Comparison of ENCODE assay signal across 8 cellular contexts in the genomic region with DNA sequence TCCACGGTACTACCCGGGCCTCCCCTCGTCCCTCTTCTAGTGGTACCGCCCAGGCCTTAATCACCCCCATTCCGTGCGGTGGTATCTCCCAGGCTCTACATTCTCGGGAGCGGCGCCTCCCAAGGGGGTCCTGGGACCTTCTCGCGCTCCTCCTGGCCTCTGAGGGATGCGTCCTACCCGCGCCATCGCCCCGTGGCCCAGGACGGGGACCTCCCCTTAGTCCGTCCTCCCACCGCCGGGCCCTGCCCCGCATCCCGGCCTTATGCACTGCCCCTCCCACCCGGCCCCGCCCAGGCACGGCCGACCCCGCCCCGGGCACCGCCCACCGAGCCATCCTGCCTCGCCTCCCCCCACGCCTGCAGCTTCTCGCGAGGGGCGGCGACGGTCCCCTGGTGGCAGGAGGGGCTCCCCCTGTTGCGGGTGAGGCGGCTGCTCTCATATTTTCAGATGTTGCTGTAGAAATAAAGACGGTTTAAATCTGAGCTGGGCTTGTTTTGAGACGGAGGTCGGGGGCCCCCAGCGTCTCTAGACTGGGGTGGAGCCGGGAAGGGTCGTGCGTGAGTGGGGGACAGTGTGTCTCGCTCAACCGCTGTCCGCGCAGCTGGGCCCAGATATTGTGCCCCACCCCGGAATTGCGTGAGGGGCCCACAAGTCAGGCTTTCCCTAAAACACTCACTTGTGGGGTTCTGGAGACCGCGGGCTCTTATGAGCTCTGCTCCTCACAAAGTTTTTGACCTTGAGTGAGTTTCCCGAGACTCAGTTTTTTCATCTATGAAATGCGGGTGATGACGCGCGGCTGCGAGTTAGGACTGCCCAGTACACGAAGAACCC. TPM values are rescaled to one million over a fixed set of nuclear protein-coding genes. Genes with fewer than 3 reads are reported as not detected.
DNase-seq lines count a peak whose midpoint lies in the region; ATAC-seq and TF ChIP-seq lines count a peak whose summit lies in the region.

No MANE protein-coding gene starts in this region.

- peaks cover 24% of the 10 kb centered on the region for H3K36me3 Mint-ChIP-seq in activated naive CD4-positive, alpha-beta T cell treated with anti-CD3 and anti-CD28 coated beads for 36 hours (ENCODE audit: low read depth)

- H3K27me3 ChIP-seq in SJSA1 (replicated peaks) (no peaks in the 10 kb centered on the region), gastroesophageal sphincter (no peaks in the 10 kb centered on the region)

- ATAC-seq in GM21381 (IDR thresholded peaks at IDR 0.05; ENCODE audit: unreplicated experiment) = peak; percentile 34
- peak; percentile 86 for ATAC-seq in gastroesophageal sphincter

- CTCF ChIA-PET in activated naive CD4-positive, alpha-beta T cell treated with anti-CD3 and anti-CD28 coated beads for 36 hours (lab: Charles Lee) = interaction anchor here (1.2 kb wide), 1 partner anchor 45 kb away, joined by 3 read pairs; no protein-coding TSS in a partner anchor

- H3K36me3 ChIP-seq in SJSA1 = peaks cover 76% of the 10 kb centered on the region
- H3K36me3 ChIP-seq in gastroesophageal sphincter = peaks cover 0 to 56% of the 10 kb centered on the region in 2 donors

- DNase-seq in DMS114 treated with DMSO at 0.1 percent for 48 hours (lab: John Stamatoyannopoulos, UW; ENCODE audit: unreplicated experiment) = peak; percentile 73
- peak; percentile 100 for DNase-seq in HuH-7 (ENCODE audit: low spot score)
- peak; percentile 94 to 97 for DNase-seq in SJSA1 (ENCODE audit: low read depth in 1 of 2, low spot score in 2 of 2)
- peak; percentile 90 for DNase-seq in activated naive CD4-positive, alpha-beta T cell treated with anti-CD3 and anti-CD28 coated beads for 36 hours
- peak; percentile 30 for DNase-seq in non-pigmented ciliary epithelial cell (ENCODE audit: low read depth)
- DNase-seq in substantia nigra (lab: John Stamatoyannopoulos, UW) = peak; percentile 58 to 94 (median 86)

- H3K27me3 Mint-ChIP-seq in activated naive CD4-positive, alpha-beta T cell treated with anti-CD3 and anti-CD28 coated beads for 36 hours (ENCODE audit: low read depth) = no peaks in the 10 kb centered on the region

- H3K4me3 ChIP-seq in SJSA1 (peak overlapping the region; percentile 69), gastroesophageal sphincter (peak overlapping the region; percentile 72 to 89)

- peaks cover 26% of the 10 kb centered on the region for H3K4me1 Mint-ChIP-seq in activated naive CD4-positive, alpha-beta T cell treated with anti-CD3 and anti-CD28 coated beads for 36 hours (ENCODE audit: low read depth)

- peak; percentile 64 to 80 for TF ChIP-seq POLR2A in gastroesophageal sphincter (IDR thresholded peaks at IDR 0.05)

- H3K9me3 ChIP-seq in SJSA1 (replicated peaks) (no peaks in the 10 kb centered on the region), gastroesophageal sphincter (no peaks in the 10 kb centered on the region)

- peak overlapping the region; percentile 95 for H3K27ac Mint-ChIP-seq in activated naive CD4-positive, alpha-beta T cell treated with anti-CD3 and anti-CD28 coated beads for 36 hours

- 0% methylated on average over 9 to 11 of the region's 61 CpGs for WGBS in gastroesophageal sphincter (ENCODE audit: low coverage in 1 of 2), 2 donors

- H3K4me1 ChIP-seq in SJSA1 (replicated peaks) (peaks cover 21% of the 10 kb centered on the region), gastroesophageal sphincter (peaks cover 0 to 54% (median 22%) of the 10 kb centered on the region in 3 donors)

- intact Hi-C loops in activated naive CD4-positive, alpha-beta T cell treated with anti-CD3 and anti-CD28 coated beads for 36 hours (cut with micrococcal nuclease) = loop anchor here (1.0 to 5.0 kb wide), 11 partner anchors 11 to 695 kb away; partner anchors contain the start of genes BANF1, C11orf68, CCDC85B and CNIH2

- H3K27ac ChIP-seq in SJSA1 (peak overlapping the region; percentile 16), gastroesophageal sphincter (peak overlapping the region; percentile 91 to 100 (median 96)), substantia nigra (ENCODE audit: low read depth, low read length, poor library complexity, severe bottlenecking) (peak overlapping the region; percentile 92)

- peak overlapping the region; percentile 95 for H3K4me3 Mint-ChIP-seq in activated naive CD4-positive, alpha-beta T cell treated with anti-CD3 and anti-CD28 coated beads for 36 hours

- TF ChIP-seq CTCF in gastroesophageal sphincter (IDR thresholded peaks at IDR 0.05) = peak in 2 of 4 experiments; percentile 24 to 40

- TF ChIP-seq EP300 in gastroesophageal sphincter (IDR thresholded peaks at IDR 0.05) = no peak

- no peaks in the 10 kb centered on the region for H3K9me3 Mint-ChIP-seq in activated naive CD4-positive, alpha-beta T cell treated with anti-CD3 and anti-CD28 coated beads for 36 hours

RNA-seq across cellular contexts. Expression of gene RAB1B, which starts 0.8 kb away (rescaled TPM):
- 290 and 334 TPM in 2 replicates for total RNA-seq in SJSA1 (2014; rRNA removed; shearing (Covaris generic))
- total RNA-seq in activated naive CD4-positive, alpha-beta T cell treated with anti-CD3 and anti-CD28 coated beads for 36 hours = 100 to 1,000 TPM; 112 to 115 TPM
- 100 to 1,000 TPM in 3 of 4 donors, 10 to 100 TPM in 1; 99.3 to 162 (median 115) TPM for total RNA-seq in gastroesophageal sphincter

RNA-seq across cellular contexts. Expression of gene KLC2, which starts 10.1 kb away (rescaled TPM):
- total RNA-seq in SJSA1 (2014; rRNA removed; shearing (Covaris generic)) = 54.1 and 92.6 TPM in 2 replicates
- 10 to 100 TPM; 36.9 to 41.7 TPM for total RNA-seq in activated naive CD4-positive, alpha-beta T cell treated with anti-CD3 and anti-CD28 coated beads for 36 hours
- total RNA-seq in gastroesophageal sphincter = 10 to 100 TPM; 24.6 to 49.6 (median 34.2) TPM

RNA-seq across cellular contexts. Expression of gene CNIH2, which starts 10.4 kb away (rescaled TPM):
- 2.8 and 6.2 TPM in 2 replicates for total RNA-seq in SJSA1 (2014; rRNA removed; shearing (Covaris generic))
- total RNA-seq in activated naive CD4-positive, alpha-beta T cell treated with anti-CD3 and anti-CD28 coated beads for 36 hours = 1 to 10 TPM; 1.2 to 1.6 TPM
- 1 to 10 TPM in 1 of 4 donors, not detected in 3; 1.1 TPM for total RNA-seq in gastroesophageal sphincter

RNA-seq across cellular contexts. Expression of gene YIF1A, which starts 21.3 kb away (rescaled TPM):
- total RNA-seq in SJSA1 (2014; rRNA removed; shearing (Covaris generic)) = 162 and 245 TPM in 2 replicates
- 10 to 100 TPM; 45.9 to 49.7 TPM for total RNA-seq in activated naive CD4-positive, alpha-beta T cell treated with anti-CD3 and anti-CD28 coated beads for 36 hours
- 10 to 100 TPM; 39.4 to 79.3 (median 64.5) TPM for total RNA-seq in gastroesophageal sphincter

RNA-seq across cellular contexts. Expression of gene TMEM151A, which starts 24.1 kb away (rescaled TPM):
- total RNA-seq in SJSA1 (2014; rRNA removed; shearing (Covaris generic)) = 0.60 and 0.61 TPM in 2 replicates
- not detected for total RNA-seq in activated naive CD4-positive, alpha-beta T cell treated with anti-CD3 and anti-CD28 coated beads for 36 hours
- under 1 TPM in 1 of 4 donors, not detected in 3; 0.66 TPM for total RNA-seq in gastroesophageal sphincter

Comparison
In these comparisons a context has a peak if more than half of its experiments do, and no peak if none do; other contexts are left out.
1. Peak in every context shown above with its lines: DNase-seq, ATAC-seq, H3K4me3 ChIP-seq and H3K27ac ChIP-seq.
2. DNase-seq: peak in every context shown above with its lines; median percentile 100 in HuH-7; 96 in SJSA1; 90 in activated naive CD4-positive, alpha-beta T cell treated with anti-CD3 and anti-CD28 coated beads for 36 hours; 86 in substantia nigra; 73 in DMS114 treated with DMSO at 0.1 percent for 48 hours; 30 in non-pigmented ciliary epithelial cell.
3. H3K27ac ChIP-seq: peak in every context shown above with its lines; median percentile 96 in gastroesophageal sphincter; 92 in substantia nigra; 16 in SJSA1.